ENCODE assay signal across 36 cellular contexts in genomic region chr11:69482322-69482721, GRCh38. TPM values are rescaled to one million over a fixed set of nuclear protein-coding genes. Genes with fewer than 3 reads are reported as not detected.
"Had no signal": no experiment of that assay in that cellular context is flagged by ENCODE, and none has a peak within 500 bp of the region (broad histone marks: within the 10 kb centered on the region; RNA-seq: fewer than 3 reads in every experiment).

No MANE protein-coding gene starts in this region.

- H3K9me3 ChIP-seq: ascending aorta had no signal

- H3K27ac Mint-ChIP-seq: activated B cell treated with CpG ODN at 0.5 μM for 24 hours; activated CD4-positive, alpha-beta memory T cell treated with anti-CD3 and anti-CD28 coated beads, Interleukin-2, amount 10 ng/mL, durations not matched to agents 7 days and 5 days; activated CD4-positive, alpha-beta T cell treated with anti-CD3 and anti-CD28 coated beads, Interleukin-2, amount 10 ng/mL, durations not matched to agents 24 days and 14 days; activated CD8-positive, alpha-beta memory T cell treated with anti-CD3 and anti-CD28 coated beads, Interleukin-2, amount 10 ng/mL, durations not matched to agents 7 days and 5 days; activated CD8-positive, alpha-beta T cell treated with anti-CD3 and anti-CD28 coated beads, Interleukin-2, amount 10 ng/mL, durations not matched to agents 7 days and 5 days; activated naive CD4-positive, alpha-beta T cell treated with anti-CD3 and anti-CD28 coated beads, Interleukin-2, amount 10 ng/mL, durations not matched to agents 7 days and 5 days; activated naive CD4-positive, alpha-beta T cell treated with anti-CD3 and anti-CD28 coated beads, Interleukin-2, amount 50 U/mL, for 24 hours; activated naive CD8-positive, alpha-beta T cell; activated naive CD8-positive, alpha-beta T cell treated with anti-CD3 and anti-CD28 coated beads, Interleukin-2, amount 10 ng/mL, durations not matched to agents 7 days and 5 days; activated naive CD8-positive, alpha-beta T cell treated with anti-CD3 and anti-CD28 coated beads, Interleukin-2, amount 50 U/mL, for 24 hours; activated T-cell treated with anti-CD3 and anti-CD28 coated beads, Interleukin-2, amount 50 U/mL, for 24 hours; activated T-helper 2 cell treated with anti-CD3 and anti-CD28 coated beads, Interferon-gamma antibody, Interleukin-2, Interleukin-4, amounts not matched to agents 10 μg/mL and 5 μg/mL and 100 μg/mL, durations not matched to agents 14 hours and 24 hours and 36 hours; T-helper 1 cell treated with Interleukin-12 subunit alpha and Interleukin-12 subunit beta and Interleukin-4 antibody, amounts not matched to agents 30 μg/mL and 1 μg/mL, for 36 hours; T-helper 2 cell treated with Interferon-gamma antibody and Interleukin-4, amounts not matched to agents 5 μg/mL and 100 μg/mL, for 36 hours had no signal

- H3K9me3 Mint-ChIP-seq: activated B cell treated with CpG ODN at 0.5 μM for 24 hours; activated CD4-positive, alpha-beta memory T cell treated with anti-CD3 and anti-CD28 coated beads, Interleukin-2, amount 10 ng/mL, durations not matched to agents 7 days and 5 days; activated CD4-positive, alpha-beta T cell treated with anti-CD3 and anti-CD28 coated beads, Interleukin-2, amount 10 ng/mL, durations not matched to agents 24 days and 14 days; activated naive CD4-positive, alpha-beta T cell treated with anti-CD3 and anti-CD28 coated beads, Interleukin-2, amount 10 ng/mL, durations not matched to agents 7 days and 5 days; activated naive CD4-positive, alpha-beta T cell treated with anti-CD3 and anti-CD28 coated beads, Interleukin-2, amount 50 U/mL, for 24 hours; activated naive CD8-positive, alpha-beta T cell treated with anti-CD3 and anti-CD28 coated beads, Interleukin-2, amount 10 ng/mL, durations not matched to agents 7 days and 5 days; activated naive CD8-positive, alpha-beta T cell treated with anti-CD3 and anti-CD28 coated beads, Interleukin-2, amount 50 U/mL, for 24 hours; activated T-cell treated with anti-CD3 and anti-CD28 coated beads, Interleukin-2, amount 50 U/mL, for 24 hours; activated T-helper 2 cell treated with anti-CD3 and anti-CD28 coated beads, Interferon-gamma antibody, Interleukin-2, Interleukin-4, amounts not matched to agents 10 μg/mL and 5 μg/mL and 100 μg/mL, durations not matched to agents 14 hours and 24 hours and 36 hours; brain; central memory CD8-positive, alpha-beta T cell; T-helper 1 cell treated with Interleukin-12 subunit alpha and Interleukin-12 subunit beta and Interleukin-4 antibody, amounts not matched to agents 30 μg/mL and 1 μg/mL, for 36 hours; T-helper 2 cell treated with Interferon-gamma antibody and Interleukin-4, amounts not matched to agents 5 μg/mL and 100 μg/mL, for 36 hours had no signal

- H3K4me1 Mint-ChIP-seq: activated B cell treated with CpG ODN at 0.5 μM for 24 hours; activated CD4-positive, alpha-beta memory T cell treated with anti-CD3 and anti-CD28 coated beads, Interleukin-2, amount 10 ng/mL, durations not matched to agents 7 days and 5 days; activated CD4-positive, alpha-beta T cell treated with anti-CD3 and anti-CD28 coated beads, Interleukin-2, amount 10 ng/mL, durations not matched to agents 24 days and 14 days; activated CD8-positive, alpha-beta memory T cell treated with anti-CD3 and anti-CD28 coated beads, Interleukin-2, amount 10 ng/mL, durations not matched to agents 7 days and 5 days; activated naive CD4-positive, alpha-beta T cell treated with anti-CD3 and anti-CD28 coated beads, Interleukin-2, amount 10 ng/mL, durations not matched to agents 7 days and 5 days; activated naive CD4-positive, alpha-beta T cell treated with anti-CD3 and anti-CD28 coated beads, Interleukin-2, amount 50 U/mL, for 24 hours; activated naive CD8-positive, alpha-beta T cell treated with anti-CD3 and anti-CD28 coated beads, Interleukin-2, amount 10 ng/mL, durations not matched to agents 7 days and 5 days; activated naive CD8-positive, alpha-beta T cell treated with anti-CD3 and anti-CD28 coated beads, Interleukin-2, amount 50 U/mL, for 24 hours; central memory CD8-positive, alpha-beta T cell had no signal

- H3K36me3 Mint-ChIP-seq: activated CD8-positive, alpha-beta memory T cell treated with anti-CD3 and anti-CD28 coated beads, Interleukin-2, amount 10 ng/mL, durations not matched to agents 7 days and 5 days; activated naive CD4-positive, alpha-beta T cell treated with anti-CD3 and anti-CD28 coated beads, Interleukin-2, amount 10 ng/mL, durations not matched to agents 7 days and 5 days; activated naive CD4-positive, alpha-beta T cell treated with anti-CD3 and anti-CD28 coated beads, Interleukin-2, amount 50 U/mL, for 24 hours; activated naive CD8-positive, alpha-beta T cell; activated naive CD8-positive, alpha-beta T cell treated with anti-CD3 and anti-CD28 coated beads, Interleukin-2, amount 10 ng/mL, durations not matched to agents 7 days and 5 days; brain had no signal

- H3K36me3 ChIP-seq: ascending aorta had no signal

- H3K27me3 Mint-ChIP-seq: activated B cell treated with CpG ODN at 0.5 μM for 24 hours; activated CD4-positive, alpha-beta memory T cell treated with anti-CD3 and anti-CD28 coated beads, Interleukin-2, amount 10 ng/mL, durations not matched to agents 7 days and 5 days; activated CD4-positive, alpha-beta T cell treated with anti-CD3 and anti-CD28 coated beads, Interleukin-2, amount 10 ng/mL, durations not matched to agents 24 days and 14 days; activated CD8-positive, alpha-beta memory T cell treated with anti-CD3 and anti-CD28 coated beads, Interleukin-2, amount 10 ng/mL, durations not matched to agents 7 days and 5 days; activated naive CD4-positive, alpha-beta T cell treated with anti-CD3 and anti-CD28 coated beads, Interleukin-2, amount 50 U/mL, for 24 hours; activated naive CD8-positive, alpha-beta T cell; activated naive CD8-positive, alpha-beta T cell treated with anti-CD3 and anti-CD28 coated beads, Interleukin-2, amount 50 U/mL, for 24 hours; activated T-cell treated with anti-CD3 and anti-CD28 coated beads, Interleukin-2, amount 50 U/mL, for 24 hours; brain; central memory CD8-positive, alpha-beta T cell had no signal

- ATAC-seq: activated CD8-positive, alpha-beta memory T cell treated with anti-CD3 and anti-CD28 coated beads, Interleukin-2, amount 10 ng/mL, durations not matched to agents 7 days and 5 days; activated CD8-positive, alpha-beta T cell treated with anti-CD3 and anti-CD28 coated beads, Interleukin-2, amount 10 ng/mL, durations not matched to agents 7 days and 5 days; activated naive CD8-positive, alpha-beta T cell treated with anti-CD3 and anti-CD28 coated beads, Interleukin-2, amount 50 U/mL, for 24 hours had no signal

- H3K27ac ChIP-seq: ascending aorta, VCaP had no signal

- H3K27me3 ChIP-seq: ascending aorta had no signal

- H3K4me3 Mint-ChIP-seq: activated B cell treated with CpG ODN at 0.5 μM for 24 hours; activated CD4-positive, alpha-beta memory T cell treated with anti-CD3 and anti-CD28 coated beads, Interleukin-2, amount 10 ng/mL, durations not matched to agents 7 days and 5 days; activated CD4-positive, alpha-beta T cell treated with anti-CD3 and anti-CD28 coated beads, Interleukin-2, amount 10 ng/mL, durations not matched to agents 24 days and 14 days; activated CD8-positive, alpha-beta memory T cell treated with anti-CD3 and anti-CD28 coated beads, Interleukin-2, amount 10 ng/mL, durations not matched to agents 7 days and 5 days; activated CD8-positive, alpha-beta T cell treated with anti-CD3 and anti-CD28 coated beads, Interleukin-2, amount 10 ng/mL, durations not matched to agents 7 days and 5 days; activated naive CD4-positive, alpha-beta T cell treated with anti-CD3 and anti-CD28 coated beads, Interleukin-2, amount 10 ng/mL, durations not matched to agents 7 days and 5 days; activated naive CD4-positive, alpha-beta T cell treated with anti-CD3 and anti-CD28 coated beads, Interleukin-2, amount 50 U/mL, for 24 hours; activated naive CD8-positive, alpha-beta T cell; activated naive CD8-positive, alpha-beta T cell treated with anti-CD3 and anti-CD28 coated beads, Interleukin-2, amount 10 ng/mL, durations not matched to agents 7 days and 5 days; activated naive CD8-positive, alpha-beta T cell treated with anti-CD3 and anti-CD28 coated beads, Interleukin-2, amount 50 U/mL, for 24 hours; activated T-cell treated with anti-CD3 and anti-CD28 coated beads, Interleukin-2, amount 50 U/mL, for 24 hours; brain; central memory CD8-positive, alpha-beta T cell; T-helper 1 cell treated with Interleukin-12 subunit alpha and Interleukin-12 subunit beta and Interleukin-4 antibody, amounts not matched to agents 30 μg/mL and 1 μg/mL, for 36 hours; T-helper 2 cell treated with Interferon-gamma antibody and Interleukin-4, amounts not matched to agents 5 μg/mL and 100 μg/mL, for 36 hours had no signal

- FAIRE-seq: TTC549 had no signal

- DNase-seq: activated B cell treated with CpG ODN at 0.5 μM for 24 hours; activated CD4-positive, alpha-beta memory T cell treated with anti-CD3 and anti-CD28 coated beads, Interleukin-2, amount 10 ng/mL, durations not matched to agents 7 days and 5 days; activated CD4-positive, alpha-beta T cell treated with anti-CD3 and anti-CD28 coated beads for 4 hours; activated CD4-positive, alpha-beta T cell treated with anti-CD3 and anti-CD28 coated beads, Interleukin-2, amount 10 ng/mL, durations not matched to agents 24 days and 14 days; activated CD4-positive, alpha-beta T cell treated with anti-CD3 and anti-CD28 coated beads, Interleukin-2, amount 50 U/mL, for 48 hours; activated CD4-positive, CD25-positive, alpha-beta regulatory T cell treated with anti-CD3 and anti-CD28 coated beads, Interleukin-2, amount 50 U/mL, for 72 hours; activated CD8-positive, alpha-beta memory T cell treated with anti-CD3 and anti-CD28 coated beads for 24 hours; activated CD8-positive, alpha-beta memory T cell treated with anti-CD3 and anti-CD28 coated beads, Interleukin-2, amount 10 ng/mL, durations not matched to agents 7 days and 5 days; activated CD8-positive, alpha-beta memory T cell treated with anti-CD3 and anti-CD28 coated beads, Interleukin-2, amount 50 U/mL, for 48 hours; activated CD8-positive, alpha-beta T cell treated with anti-CD3 and anti-CD28 coated beads, Interleukin-2, amount 10 ng/mL, durations not matched to agents 7 days and 5 days; activated effector memory CD4-positive, alpha-beta T cell treated with Interleukin-2 at 50 U/mL for 16 hours; activated gamma-delta T cell; activated naive CD4-positive, alpha-beta T cell treated with anti-CD3 and anti-CD28 coated beads, Interleukin-2, amount 10 ng/mL, durations not matched to agents 7 days and 5 days; activated naive CD4-positive, alpha-beta T cell treated with Interleukin-2 at 50 U/mL for 16 hours; activated naive CD8-positive, alpha-beta T cell treated with anti-CD3 and anti-CD28 coated beads, Interleukin-2, amount 10 ng/mL, durations not matched to agents 7 days and 5 days; activated naive CD8-positive, alpha-beta T cell treated with anti-CD3 and anti-CD28 coated beads, Interleukin-2, amount 50 U/mL, for 24 hours; activated T-cell treated with anti-CD3 and anti-CD28 coated beads, Interleukin-2, amount 50 U/mL, for 24 hours; activated T-cell treated with anti-CD3 and anti-CD28 coated beads, Interleukin-2, amount 50 U/mL, for 48 hours; amygdala; anterior cingulate cortex; caudate nucleus; cerebellar nuclear complex; T-helper 1 cell; T-helper 2 cell; T-helper 9 cell had no signal

- H3K4me3 ChIP-seq: ascending aorta had no signal

RNA-seq across cellular contexts. Expression of gene LINC01488, which starts 0.9 kb away (rescaled TPM):
- total RNA-seq: activated B cell treated with CpG ODN at 0.5 μM for 24 hours; activated CD4-positive, alpha-beta memory T cell treated with anti-CD3 and anti-CD28 coated beads, Interleukin-2, amount 10 ng/mL, durations not matched to agents 7 days and 5 days; activated CD4-positive, alpha-beta T cell treated with anti-CD3 and anti-CD28 coated beads, Interleukin-2, amount 10 ng/mL, durations not matched to agents 24 days and 14 days; activated CD8-positive, alpha-beta memory T cell treated with anti-CD3 and anti-CD28 coated beads, Interleukin-2, amount 10 ng/mL, durations not matched to agents 7 days and 5 days; activated CD8-positive, alpha-beta T cell treated with anti-CD3 and anti-CD28 coated beads, Interleukin-2, amount 10 ng/mL, durations not matched to agents 7 days and 5 days; activated naive CD8-positive, alpha-beta T cell treated with anti-CD3 and anti-CD28 coated beads, Interleukin-2, amount 10 ng/mL, durations not matched to agents 7 days and 5 days; activated T-helper 2 cell treated with anti-CD3 and anti-CD28 coated beads, Interferon-gamma antibody, Interleukin-2, Interleukin-4, amounts not matched to agents 10 μg/mL and 5 μg/mL and 100 μg/mL, durations not matched to agents 14 hours and 24 hours and 36 hours; ascending aorta had no signal
- polyA plus RNA-seq: adipose tissue had no signal
